In the genomic region with DNA sequence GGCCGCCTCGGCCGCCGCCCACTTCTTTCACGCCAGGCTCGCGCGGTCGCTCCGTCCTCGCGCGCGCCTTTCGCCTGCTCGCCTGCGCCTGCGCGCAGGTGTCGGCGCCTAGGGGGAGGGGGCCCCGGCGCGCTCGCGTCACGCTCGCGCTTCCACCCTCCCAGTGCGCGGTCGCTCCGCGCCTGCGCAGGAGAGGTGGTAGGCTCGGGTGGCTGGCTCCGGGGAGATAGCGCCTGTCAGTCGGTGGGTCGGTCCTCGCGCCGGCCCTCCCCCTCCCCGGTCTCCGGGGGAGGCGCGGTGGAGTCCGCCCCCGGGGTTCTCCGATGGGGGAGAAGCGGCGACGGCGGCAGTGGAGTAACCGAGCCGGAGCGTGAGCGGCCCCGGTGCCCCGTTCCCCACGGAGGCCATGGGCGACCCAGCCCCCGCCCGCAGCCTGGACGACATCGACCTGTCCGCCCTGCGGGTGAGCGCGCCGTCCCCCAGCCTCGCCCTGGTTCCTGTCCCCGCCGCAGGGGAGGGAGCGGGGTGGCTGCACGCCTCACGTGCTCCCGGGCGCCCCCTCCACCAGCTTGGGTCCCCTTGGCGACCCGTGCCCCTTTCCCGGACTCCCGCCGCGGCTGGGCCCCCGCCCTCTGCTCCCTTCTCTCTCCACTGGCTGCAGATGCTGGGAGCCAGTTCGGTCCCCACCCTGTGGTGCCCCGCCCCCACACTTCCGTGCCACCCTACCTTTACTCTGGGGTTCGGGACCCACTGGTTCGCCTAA, we compare ENCODE assay signal across 1 cellular context.
TF ChIP-seq lines count a peak whose summit lies in the region.

Gene MINK1 (plus strand): TSS at position 163 of the 763 bp plus-strand sequence. CDS start 244 bp downstream, at position 407.

TF ChIP-seq in HepG2, 621 proteins besides CTCF, POLR2A, EP300 and RAD21 (continued from another document and continues in another):
- TF ChIP-seq, protein P1, sequence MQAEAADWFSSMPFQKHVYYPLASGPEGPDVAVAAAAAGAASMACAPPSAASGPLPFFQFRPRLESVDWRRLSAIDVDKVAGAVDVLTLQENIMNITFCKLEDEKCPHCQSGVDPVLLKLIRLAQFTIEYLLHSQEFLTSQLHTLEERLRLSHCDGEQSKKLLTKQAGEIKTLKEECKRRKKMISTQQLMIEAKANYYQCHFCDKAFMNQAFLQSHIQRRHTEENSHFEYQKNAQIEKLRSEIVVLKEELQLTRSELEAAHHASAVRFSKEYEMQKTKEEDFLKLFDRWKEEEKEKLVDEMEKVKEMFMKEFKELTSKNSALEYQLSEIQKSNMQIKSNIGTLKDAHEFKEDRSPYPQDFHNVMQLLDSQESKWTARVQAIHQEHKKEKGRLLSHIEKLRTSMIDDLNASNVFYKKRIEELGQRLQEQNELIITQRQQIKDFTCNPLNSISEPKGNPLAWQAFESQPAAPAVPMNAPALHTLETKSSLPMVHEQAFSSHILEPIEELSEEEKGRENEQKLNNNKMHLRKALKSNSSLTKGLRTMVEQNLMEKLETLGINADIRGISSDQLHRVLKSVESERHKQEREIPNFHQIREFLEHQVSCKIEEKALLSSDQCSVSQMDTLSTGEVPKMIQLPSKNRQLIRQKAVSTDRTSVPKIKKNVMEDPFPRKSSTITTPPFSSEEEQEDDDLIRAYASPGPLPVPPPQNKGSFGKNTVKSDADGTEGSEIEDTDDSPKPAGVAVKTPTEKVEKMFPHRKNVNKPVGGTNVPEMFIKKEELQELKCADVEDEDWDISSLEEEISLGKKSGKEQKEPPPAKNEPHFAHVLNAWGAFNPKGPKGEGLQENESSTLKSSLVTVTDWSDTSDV (CRISPR knock-in tag; IDR thresholded peaks at IDR 0.05) = no peak
- TF ChIP-seq, protein P2, sequence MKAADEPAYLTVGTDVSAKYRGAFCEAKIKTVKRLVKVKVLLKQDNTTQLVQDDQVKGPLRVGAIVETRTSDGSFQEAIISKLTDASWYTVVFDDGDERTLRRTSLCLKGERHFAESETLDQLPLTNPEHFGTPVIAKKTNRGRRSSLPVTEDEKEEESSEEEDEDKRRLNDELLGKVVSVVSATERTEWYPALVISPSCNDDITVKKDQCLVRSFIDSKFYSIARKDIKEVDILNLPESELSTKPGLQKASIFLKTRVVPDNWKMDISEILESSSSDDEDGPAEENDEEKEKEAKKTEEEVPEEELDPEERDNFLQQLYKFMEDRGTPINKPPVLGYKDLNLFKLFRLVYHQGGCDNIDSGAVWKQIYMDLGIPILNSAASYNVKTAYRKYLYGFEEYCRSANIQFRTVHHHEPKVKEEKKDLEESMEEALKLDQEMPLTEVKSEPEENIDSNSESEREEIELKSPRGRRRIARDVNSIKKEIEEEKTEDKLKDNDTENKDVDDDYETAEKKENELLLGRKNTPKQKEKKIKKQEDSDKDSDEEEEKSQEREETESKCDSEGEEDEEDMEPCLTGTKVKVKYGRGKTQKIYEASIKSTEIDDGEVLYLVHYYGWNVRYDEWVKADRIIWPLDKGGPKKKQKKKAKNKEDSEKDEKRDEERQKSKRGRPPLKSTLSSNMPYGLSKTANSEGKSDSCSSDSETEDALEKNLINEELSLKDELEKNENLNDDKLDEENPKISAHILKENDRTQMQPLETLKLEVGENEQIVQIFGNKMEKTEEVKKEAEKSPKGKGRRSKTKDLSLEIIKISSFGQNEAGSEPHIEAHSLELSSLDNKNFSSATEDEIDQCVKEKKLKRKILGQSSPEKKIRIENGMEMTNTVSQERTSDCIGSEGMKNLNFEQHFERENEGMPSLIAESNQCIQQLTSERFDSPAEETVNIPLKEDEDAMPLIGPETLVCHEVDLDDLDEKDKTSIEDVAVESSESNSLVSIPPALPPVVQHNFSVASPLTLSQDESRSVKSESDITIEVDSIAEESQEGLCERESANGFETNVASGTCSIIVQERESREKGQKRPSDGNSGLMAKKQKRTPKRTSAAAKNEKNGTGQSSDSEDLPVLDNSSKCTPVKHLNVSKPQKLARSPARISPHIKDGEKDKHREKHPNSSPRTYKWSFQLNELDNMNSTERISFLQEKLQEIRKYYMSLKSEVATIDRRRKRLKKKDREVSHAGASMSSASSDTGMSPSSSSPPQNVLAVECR (CRISPR knock-in tag; IDR thresholded peaks at IDR 0.05; ENCODE audit: borderline replicate concordance) = peak; percentile 77; the same call in 1 of the 2 replicates
- TF ChIP-seq ATF4 (CRISPR knock-in tag; IDR thresholded peaks at IDR 0.05) (no peak), HOXA3 (CRISPR knock-in tag; IDR thresholded peaks at IDR 0.05) (peak; percentile 14; the same call in 1 of the 2 replicates), ZNF343 (CRISPR knock-in tag; IDR thresholded peaks at IDR 0.05) (0 out of 2 replicates have a peak, but pooled peaks have one; percentile 58), ZNF337 (CRISPR knock-in tag; IDR thresholded peaks at IDR 0.05; ENCODE audit: borderline replicate concordance, low read depth) (0 out of 2 replicates have a peak, but pooled peaks have one; percentile 71), AGO2 (optimal IDR thresholded peaks at IDR 0.05; ENCODE audit: low read depth, low read length) (peak; percentile 82), CREB1 (IDR thresholded peaks at IDR 0.05) (peak; percentile 71; the same call in 1 of the 2 replicates), CREB1 (CRISPR knock-in tag; IDR thresholded peaks at IDR 0.05) (no peak), ZNF138 (CRISPR knock-in tag; IDR thresholded peaks at IDR 0.05; ENCODE audit: low read depth) (no peak), ZNF687 (CRISPR knock-in tag; IDR thresholded peaks at IDR 0.05) (peak; percentile 80), NR2F2 (IDR thresholded peaks at IDR 0.05; ENCODE audit: borderline replicate concordance, low read depth) (0 out of 2 replicates have a peak, but pooled peaks have one; percentile 9), TRAFD1 (CRISPR knock-in tag; IDR thresholded peaks at IDR 0.05; ENCODE audit: borderline replicate concordance) (no peak), NFATC3 (CRISPR knock-in tag; IDR thresholded peaks at IDR 0.05) (0 out of 2 replicates have a peak, but pooled peaks have one; percentile 43), MXD4 (CRISPR knock-in tag; IDR thresholded peaks at IDR 0.05) (peak; percentile 46; the same call in 1 of the 2 replicates), ZNF781 (CRISPR knock-in tag; IDR thresholded peaks at IDR 0.05; ENCODE audit: borderline replicate concordance, not compliant biosample characterization) (no peak), DRAP1 (CRISPR knock-in tag; IDR thresholded peaks at IDR 0.05) (0 out of 2 replicates have a peak, but pooled peaks have one; percentile 12), ZNF414 (CRISPR knock-in tag; IDR thresholded peaks at IDR 0.05) (no peak), CEBPZ (IDR thresholded peaks at IDR 0.05; ENCODE audit: low read length) (no peak), HOXA7 (CRISPR knock-in tag; IDR thresholded peaks at IDR 0.05) (no peak), TAF1 (CRISPR knock-in tag; IDR thresholded peaks at IDR 0.05) (peak; percentile 74), AGO1 (IDR thresholded peaks at IDR 0.05; ENCODE audit: low read depth, low read length, poor library complexity, severe bottlenecking) (no peak), HNRNPL (IDR thresholded peaks at IDR 0.05; ENCODE audit: low read depth, low read length) (no peak), ZBTB7A (CRISPR knock-in tag; IDR thresholded peaks at IDR 0.05) (peak; percentile 42; the same call in 1 of the 2 replicates), SMARCC2 (IDR thresholded peaks at IDR 0.05) (no peak)
- TF ChIP-seq, protein P3, sequence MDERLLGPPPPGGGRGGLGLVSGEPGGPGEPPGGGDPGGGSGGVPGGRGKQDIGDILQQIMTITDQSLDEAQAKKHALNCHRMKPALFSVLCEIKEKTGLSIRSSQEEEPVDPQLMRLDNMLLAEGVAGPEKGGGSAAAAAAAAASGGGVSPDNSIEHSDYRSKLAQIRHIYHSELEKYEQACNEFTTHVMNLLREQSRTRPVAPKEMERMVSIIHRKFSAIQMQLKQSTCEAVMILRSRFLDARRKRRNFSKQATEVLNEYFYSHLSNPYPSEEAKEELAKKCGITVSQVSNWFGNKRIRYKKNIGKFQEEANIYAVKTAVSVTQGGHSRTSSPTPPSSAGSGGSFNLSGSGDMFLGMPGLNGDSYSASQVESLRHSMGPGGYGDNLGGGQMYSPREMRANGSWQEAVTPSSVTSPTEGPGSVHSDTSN (CRISPR knock-in tag; IDR thresholded peaks at IDR 0.05) = no peak
- TF ChIP-seq, protein P4, sequence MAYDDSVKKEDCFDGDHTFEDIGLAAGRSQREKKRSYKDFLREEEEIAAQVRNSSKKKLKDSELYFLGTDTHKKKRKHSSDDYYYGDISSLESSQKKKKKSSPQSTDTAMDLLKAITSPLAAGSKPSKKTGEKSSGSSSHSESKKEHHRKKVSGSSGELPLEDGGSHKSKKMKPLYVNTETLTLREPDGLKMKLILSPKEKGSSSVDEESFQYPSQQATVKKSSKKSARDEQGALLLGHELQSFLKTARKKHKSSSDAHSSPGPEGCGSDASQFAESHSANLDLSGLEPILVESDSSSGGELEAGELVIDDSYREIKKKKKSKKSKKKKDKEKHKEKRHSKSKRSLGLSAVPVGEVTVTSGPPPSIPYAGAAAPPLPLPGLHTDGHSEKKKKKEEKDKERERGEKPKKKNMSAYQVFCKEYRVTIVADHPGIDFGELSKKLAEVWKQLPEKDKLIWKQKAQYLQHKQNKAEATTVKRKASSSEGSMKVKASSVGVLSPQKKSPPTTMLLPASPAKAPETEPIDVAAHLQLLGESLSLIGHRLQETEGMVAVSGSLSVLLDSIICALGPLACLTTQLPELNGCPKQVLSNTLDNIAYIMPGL (CRISPR knock-in tag; IDR thresholded peaks at IDR 0.05; ENCODE audit: borderline replicate concordance in 1 of 2, low read depth in 1 of 2) = peak; percentile 71 to 74
